In the genomic region with DNA sequence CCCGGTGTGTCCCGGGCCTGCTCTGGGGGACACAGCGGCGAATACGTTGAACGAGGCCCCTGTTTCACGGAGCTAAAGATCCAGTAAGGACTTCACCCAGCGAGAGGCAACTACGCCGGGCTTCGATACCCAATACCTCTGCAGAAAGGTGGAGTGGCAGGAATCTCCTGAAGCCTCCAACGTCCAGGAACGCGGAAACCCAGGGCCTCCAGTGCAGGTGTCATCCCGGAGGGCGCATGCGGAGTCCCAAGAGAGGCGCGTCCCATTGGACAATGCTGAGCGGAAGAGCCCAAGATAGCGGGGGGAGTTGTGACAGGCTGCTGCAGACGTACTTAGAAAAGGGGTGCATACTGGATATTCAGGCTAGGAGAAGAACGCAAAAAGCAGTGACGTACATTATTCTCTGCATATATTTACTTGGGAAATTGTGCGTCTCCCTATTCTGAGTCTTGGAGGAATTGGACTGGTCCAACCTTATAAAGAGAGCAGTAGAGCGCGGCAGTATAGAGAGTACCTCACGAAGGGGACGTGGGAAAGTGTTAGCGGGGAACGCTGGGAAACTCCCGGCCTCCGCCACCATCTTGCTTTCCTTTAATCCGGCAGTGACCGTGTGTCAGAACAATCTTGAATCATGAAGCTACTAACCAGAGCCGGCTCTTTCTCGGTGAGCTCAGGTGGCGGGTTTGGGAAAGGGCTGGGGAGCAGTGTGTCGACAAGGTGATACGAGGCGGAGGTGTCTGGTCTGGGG, we compare ENCODE assay signal across 8 cellular contexts. TPM values are rescaled to one million over a fixed set of nuclear protein-coding genes. Genes with fewer than 3 reads are reported as not detected.
A peak's percentile ranks its signal among the peaks of the same experiment; 100 is the strongest.
DNase-seq lines count a peak whose midpoint lies in the region; ATAC-seq, FAIRE-seq and TF ChIP-seq lines count a peak whose summit lies in the region.

UQCRC2 (plus strand) TSS at position 569 of the 748 bp plus-strand sequence; CDS start at position 632, 63 bp downstream.

- intact Hi-C loops in HepG2 (cut with micrococcal nuclease; ENCODE audit: unreplicated experiment), result loop anchor here (1.0 kb wide), 1 partner anchor 16 kb away; no protein-coding TSS in a partner anchor

- H3K9ac ChIP-seq in HepG2 (ENCODE audit: insufficient read depth, low read depth, low read length), result peak within 1 kb of the TSS; percentile 95

- H3K4me3 ChIP-seq in HepG2 (replicated peaks in 1 of 3; ENCODE audit: insufficient read depth in 1 of 3, low read depth in 2 of 3, low read length in 3 of 3), result peak within 1 kb of the TSS; percentile 78 to 98 (median 84)

- TF ChIP-seq EP300 in HepG2 (IDR thresholded peaks at IDR 0.05; ENCODE audit: low read depth in 2 of 2, low read length in 2 of 2) (peak in 1 of 2 experiments; percentile 41; a peak in 3 of 4 replicates), HepG2 (CRISPR knock-in tag; IDR thresholded peaks at IDR 0.05; ENCODE audit: borderline replicate concordance) (peak; percentile 7; the same call in 1 of the 2 replicates)

- under 1% methylated on average over 39 of the region's 41 CpGs for WGBS in HepG2 (ENCODE audit: low lambda C conversion rate)

- CTCF ChIA-PET in HepG2 (lab: Yijun Ruan, JAX; ENCODE audit: low intra/inter-chr PET ratio, low total read pairs), result no interaction called here

- in situ Hi-C loops in HepG2 (cut with HindIII; ENCODE audit: extremely low pct_ligation_motif_present, low pct_unique_long_range_greater_than_20kb), result no loop called here

- peaks cover 66% of the 10 kb centered on the region for H3K79me2 ChIP-seq in HepG2 (ENCODE audit: insufficient read depth, low read length)

- peak within 1 kb of the TSS; percentile 97 for H2AFZ ChIP-seq in HepG2 (ENCODE audit: low read length)

- peaks cover 0 to 4% of the 10 kb centered on the region in 2 experiments; a peak in 1 of 5 replicates for H3K27me3 ChIP-seq in HepG2 (ENCODE audit: control insufficient read depth in 1 of 2, insufficient read depth in 2 of 2, low read length in 2 of 2)

- peak; percentile 83 for FAIRE-seq in HepG2 (lab: Jason Lieb, UNC)

- ATAC-seq in GM19397 (IDR thresholded peaks at IDR 0.05; ENCODE audit: unreplicated experiment), result peak; percentile 86
- ATAC-seq in HG03565 (IDR thresholded peaks at IDR 0.05; ENCODE audit: unreplicated experiment), result peak; percentile 75
- ATAC-seq in HepG2, result peak; percentile 97

- DNase-seq in CD1c-positive myeloid dendritic cell (ENCODE audit: extremely low spot score) (peak; percentile 95), NCI-H748 treated with DMSO at 0.1 percent for 48 hours (lab: John Stamatoyannopoulos, UW) (peak; percentile 69), dermis blood vessel endothelial cell (peak; percentile 95), HepG2 (ENCODE audit: low spot score) (peak; percentile 97)
- DNase-seq in activated CD4-positive, alpha-beta T cell treated with anti-CD3 and anti-CD28 coated beads, Interleukin-2, amount 50 U/mL, for 24 hours (ENCODE audit: low read depth in 1 of 2, low spot score in 1 of 2), result peak; percentile 69 to 83
- DNase-seq in stimulated activated CD4-positive, alpha-beta T cell treated with anti-CD3 and anti-CD28 coated beads, Interleukin-2, amount 100 ng/mL, for 48 hours, result peak; percentile 75 to 80

- peak; percentile 30; the same call in 1 of the 2 replicates for TF ChIP-seq RAD21 in HepG2 (CRISPR knock-in tag; IDR thresholded peaks at IDR 0.05)

- peak within 1 kb of the TSS; percentile 92 for H3K4me2 ChIP-seq in HepG2 (ENCODE audit: low read depth, low read length)

- peaks cover 11% of the 10 kb centered on the region for H4K20me1 ChIP-seq in HepG2 (ENCODE audit: insufficient read depth, low read length)

- H3K27ac ChIP-seq in HepG2 (ENCODE audit: extremely low read length, insufficient read depth, low read length), result peak within 1 kb of the TSS; percentile 93

- no peak for TF ChIP-seq CTCF in HepG2 (CRISPR knock-in tag; IDR thresholded peaks at IDR 0.05)

- peak; percentile 81 to 99 for TF ChIP-seq POLR2A in HepG2 (IDR thresholded peaks at IDR 0.05; ENCODE audit: insufficient read depth in 1 of 2, low read depth in 2 of 2, low read length in 2 of 2)

- POLR2A ChIA-PET in HepG2 (lab: Yijun Ruan, JAX), result interaction anchor here (0.8 to 2.0 kb wide), 14 partner anchors 14 to 253 kb away, joined by 3 to 15 read pairs (median 4); partner anchors contain the start of genes EEF2K, MOSMO and VWA3A

- H3K4me1 ChIP-seq in HepG2 (ENCODE audit: insufficient read depth, low read length), result peaks cover 64% of the 10 kb centered on the region

- no peaks in the 10 kb centered on the region for H3K9me3 ChIP-seq in HepG2 (ENCODE audit: low read length)

- BruUV-seq in HepG2 (replicated peaks; lab: Mats Ljungman, UMichigan), result no TSS peak

- H3K36me3 ChIP-seq in HepG2 (replicated peaks in 1 of 2; ENCODE audit: control insufficient read depth in 1 of 2, insufficient read depth in 2 of 2, low read length in 2 of 2), result peaks cover 10 to 24% of the 10 kb centered on the region in 2 experiments

TF ChIP-seq in HepG2, 621 proteins besides CTCF, POLR2A, EP300 and RAD21 (continues in another document):
- TF ChIP-seq ZNF142 (CRISPR knock-in tag; IDR thresholded peaks at IDR 0.05), result peak; percentile 91
- peak; percentile 89 for TF ChIP-seq ZNF776 (CRISPR knock-in tag; IDR thresholded peaks at IDR 0.05)
- TF ChIP-seq SP4 (CRISPR knock-in tag; IDR thresholded peaks at IDR 0.05), result peak; percentile 87
- TF ChIP-seq ZBTB20 (CRISPR knock-in tag; IDR thresholded peaks at IDR 0.05; ENCODE audit: borderline replicate concordance, low read depth), result peak; percentile 31; the same call in 1 of the 2 replicates

RNA-seq across cellular contexts. Expression of gene UQCRC2, which starts in this region (rescaled TPM):
- total RNA-seq in dermis blood vessel endothelial cell (222 and 231 TPM in 2 replicates), HepG2 (2016; rRNA removed; fragmentation: Illumina TruSeq; extraction: Trizol) (536 and 704 TPM in 2 replicates)
- total RNA-seq in HepG2 (2016; cell fraction: cytosol; rRNA removed; fragmentation: Illumina TruSeq; extraction: Trizol; ENCODE audit: low read depth), result 269 and 276 TPM in 2 replicates
- total RNA-seq in HepG2 (2016; cell fraction: insoluble cytoplasmic fraction; rRNA removed; fragmentation: Illumina TruSeq; extraction: Trizol), result 530 and 708 TPM in 2 replicates
- 296 and 309 TPM in 2 replicates for total RNA-seq in HepG2 (2016; cell fraction: membrane; rRNA removed; fragmentation: Illumina TruSeq; extraction: Trizol)
- 306 and 335 TPM in 2 replicates for total RNA-seq in HepG2 (2016; cell fraction: nucleus; rRNA removed; fragmentation: Illumina TruSeq; extraction: Trizol)
- 346 and 442 TPM in 2 replicates for polyA plus RNA-seq in HepG2 (2011; rRNA removed)
- 376 and 449 TPM in 2 replicates for polyA plus RNA-seq in HepG2 (2011; cell fraction: cytosol; rRNA removed)
- 283 and 343 TPM in 2 replicates for polyA plus RNA-seq in HepG2 (2011; cell fraction: nucleus; rRNA removed)
- polyA plus RNA-seq in HepG2 (2012), result 554 and 647 TPM in 2 replicates
- polyA plus RNA-seq in HepG2 (2016; cell fraction: cytosol; fragmentation: Illumina TruSeq; extraction: Trizol; ENCODE audit: low read depth), result 133 and 142 TPM in 2 replicates
- polyA plus RNA-seq in HepG2 (2016; cell fraction: insoluble cytoplasmic fraction; fragmentation: Illumina TruSeq; extraction: Trizol; ENCODE audit: low read depth), result 562 and 567 TPM in 2 replicates
- polyA plus RNA-seq in HepG2 (2016; cell fraction: membrane; fragmentation: Illumina TruSeq; extraction: Trizol; ENCODE audit: low read depth), result 167 and 170 TPM in 2 replicates
- polyA plus RNA-seq in HepG2 (2016; cell fraction: nucleus; fragmentation: Illumina TruSeq; extraction: Trizol; ENCODE audit: insufficient read depth, low read depth), result 363 and 436 TPM in 2 replicates
- polyA minus RNA-seq in HepG2 (2011; rRNA and poly(A)+ RNA removed; ENCODE audit: low replicate concordance), result 333 and 632 TPM in 2 replicates
- 321 TPM in 2 replicates for polyA minus RNA-seq in HepG2 (2011; cell fraction: cytosol; rRNA and poly(A)+ RNA removed)
- polyA minus RNA-seq in HepG2 (2011; cell fraction: nucleus; rRNA and poly(A)+ RNA removed), result 523 and 535 TPM in 2 replicates

Comparison
In these comparisons a context has a peak if more than half of its experiments do, and no peak if none do; other contexts are left out.
1. Peak in every context shown above with its lines: DNase-seq, ATAC-seq, H3K4me3 ChIP-seq and H3K27ac ChIP-seq.